In the genomic region with DNA sequence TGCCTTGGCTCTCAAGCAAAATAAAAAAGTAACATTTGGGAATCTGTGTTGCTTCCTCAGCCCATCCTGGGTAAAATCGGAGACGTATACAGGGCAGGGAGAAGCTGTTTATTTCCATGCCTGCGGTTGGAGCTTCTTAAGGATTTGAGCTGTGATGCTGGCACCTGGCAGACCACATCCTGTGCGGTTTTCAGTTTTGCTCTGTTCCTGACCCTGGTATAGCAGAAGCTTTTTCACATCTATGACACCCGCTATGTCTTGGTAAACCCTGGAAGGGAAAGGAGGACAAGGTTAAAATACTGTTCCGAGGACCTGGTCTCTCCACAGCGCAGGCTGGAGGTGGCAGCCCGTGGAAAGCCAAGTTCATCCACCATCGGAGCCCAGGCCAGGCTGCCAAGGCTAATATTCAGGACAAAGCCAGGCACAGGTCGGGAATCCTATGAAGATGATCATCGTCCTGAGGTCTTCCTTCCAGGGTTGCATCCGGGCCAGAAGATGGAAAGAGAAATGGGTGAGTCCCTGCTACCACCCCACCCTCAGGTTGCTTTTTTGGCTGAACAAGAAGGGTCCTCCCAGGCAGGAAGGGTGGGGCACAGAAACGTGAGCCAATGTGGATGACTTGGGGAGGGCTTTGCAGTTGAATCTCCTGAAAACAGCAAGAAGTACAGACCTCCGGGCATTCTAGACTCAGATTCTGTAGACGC, we compare ENCODE assay signal across 11 cellular contexts. TPM values are rescaled to one million over a fixed set of nuclear protein-coding genes. Genes with fewer than 3 reads are reported as not detected.
"Had no signal": no experiment of that assay in that cellular context is flagged by ENCODE, and none has a peak within 500 bp of the region (broad histone marks: within the 10 kb centered on the region; RNA-seq: fewer than 3 reads in every experiment).

No MANE protein-coding gene starts in this region.

RNA-seq across cellular contexts. Expression of a gene that starts 4.7 kb away (rescaled TPM):
- total RNA-seq: gastrocnemius medialis, left lobe of liver, mammary epithelial cell, mucosa of gallbladder, neural crest cell, osteocyte, pulmonary artery endothelial cell, testis, ureter had no signal
- polyA plus RNA-seq: heart right ventricle, mammary epithelial cell had no signal

RNA-seq across cellular contexts. Expression of a gene that starts 24.8 kb away (rescaled TPM):
- total RNA-seq: T-helper 2 cell treated with Interferon-gamma antibody and Interleukin-4, amounts not matched to agents 100 ng/mL and 5 ng/mL, for 36 hours had no signal
